ENCODE assay signal across 17 cellular contexts in the genomic region with DNA sequence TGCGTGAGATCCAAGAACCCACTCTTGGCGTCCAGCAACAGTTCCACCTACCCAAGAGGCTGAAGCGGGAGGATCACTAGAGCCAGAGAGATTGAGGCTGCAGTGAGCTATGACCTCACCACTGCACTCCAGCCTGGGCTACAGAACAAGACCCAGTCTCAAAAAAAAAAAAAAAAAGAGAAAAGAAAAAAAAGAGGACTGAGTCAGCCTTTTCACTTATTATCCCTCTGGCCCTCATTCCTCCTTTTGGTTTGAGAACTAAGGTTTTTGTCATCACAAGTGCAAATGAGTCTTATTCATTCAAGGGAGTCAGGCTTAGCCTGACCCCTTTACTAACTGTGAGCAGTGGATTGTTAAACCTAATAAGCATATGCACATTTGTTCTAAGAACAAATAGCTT. TPM values are rescaled to one million over a fixed set of nuclear protein-coding genes. Genes with fewer than 3 reads are reported as not detected.
A peak's percentile ranks its signal among the peaks of the same experiment; 100 is the strongest.
DNase-seq lines count a peak whose midpoint lies in the region; ATAC-seq, FAIRE-seq and TF ChIP-seq lines count a peak whose summit lies in the region.
"Had no signal": no experiment of that assay in that cellular context is flagged by ENCODE, and none has a peak within 500 bp of the region (broad histone marks: within the 10 kb centered on the region; RNA-seq: fewer than 3 reads in every experiment).

No MANE protein-coding gene starts in this region.

- no peak overlapping the region for H3K4me3 Mint-ChIP-seq in activated T-cell treated with anti-CD3 and anti-CD28 coated beads, Interleukin-2, amount 50 U/mL, for 72 hours
- no peak overlapping the region for H3K4me3 Mint-ChIP-seq in activated T-cell treated with anti-CD3 and anti-CD28 coated beads, Interleukin-2, amount 50 U/mL, for 24 hours
- no peak overlapping the region for H3K4me3 Mint-ChIP-seq in WTC11
- H3K4me3 Mint-ChIP-seq in activated CD4-positive, alpha-beta memory T cell treated with anti-CD3 and anti-CD28 coated beads, Interleukin-2, amount 10 ng/mL, durations not matched to agents 7 days and 5 days = no peak overlapping the region
- H3K4me3 Mint-ChIP-seq: activated B cell treated with CpG ODN at 0.5 μM for 24 hours; activated naive CD8-positive, alpha-beta T cell treated with anti-CD3 and anti-CD28 coated beads, Interleukin-2, amount 50 U/mL, for 24 hours had no signal

- no peak for FAIRE-seq in GM12891 (lab: Jason Lieb, UNC)
- FAIRE-seq: A549, kidney had no signal

- TF ChIP-seq EP300 in ovary (IDR thresholded peaks at IDR 0.05) = no peak

- H3K27me3 Mint-ChIP-seq in activated T-cell treated with anti-CD3 and anti-CD28 coated beads, Interleukin-2, amount 50 U/mL, for 72 hours (ENCODE audit: low read depth) = no peaks in the 10 kb centered on the region
- no peaks in the 10 kb centered on the region for H3K27me3 Mint-ChIP-seq in activated T-cell treated with anti-CD3 and anti-CD28 coated beads, Interleukin-2, amount 50 U/mL, for 24 hours
- no peaks in the 10 kb centered on the region; the same call in 1 of the 2 replicates for H3K27me3 Mint-ChIP-seq in WTC11 (ENCODE audit: low read depth)
- no peaks in the 10 kb centered on the region for H3K27me3 Mint-ChIP-seq in activated CD4-positive, alpha-beta memory T cell treated with anti-CD3 and anti-CD28 coated beads, Interleukin-2, amount 10 ng/mL, durations not matched to agents 7 days and 5 days
- H3K27me3 Mint-ChIP-seq: activated B cell treated with CpG ODN at 0.5 μM for 24 hours; activated naive CD8-positive, alpha-beta T cell treated with anti-CD3 and anti-CD28 coated beads, Interleukin-2, amount 50 U/mL, for 24 hours had no signal

- H3K27me3 ChIP-seq in ovary = no peaks in the 10 kb centered on the region

- CTCF ChIA-PET in WTC11 (lab: Charles Lee) = interaction anchor here (0.6 to 1.4 kb wide), 2 partner anchors 169 to 716 kb away, joined by 3 to 5 read pairs; no protein-coding TSS in a partner anchor
- CTCF ChIA-PET in activated CD4-positive, alpha-beta memory T cell treated with anti-CD3 and anti-CD28 coated beads, Interleukin-2, amount 10 ng/mL, durations not matched to agents 7 days and 5 days (lab: Charles Lee) = no interaction called here

- no peak overlapping the region for H3K27ac ChIP-seq in ovary
- H3K27ac ChIP-seq: A549, PC-9 had no signal

- 81 to 87% (median 87%) methylated on average over 3 of the region's 3 CpGs for WGBS in ovary, 3 donors

- peaks cover 32% of the 10 kb centered on the region for H3K4me1 Mint-ChIP-seq in activated T-cell treated with anti-CD3 and anti-CD28 coated beads, Interleukin-2, amount 50 U/mL, for 72 hours (ENCODE audit: low read depth)
- H3K4me1 Mint-ChIP-seq in activated T-cell treated with anti-CD3 and anti-CD28 coated beads, Interleukin-2, amount 50 U/mL, for 24 hours (ENCODE audit: low read depth) = peaks cover 16% of the 10 kb centered on the region
- H3K4me1 Mint-ChIP-seq in WTC11 = peaks cover 64% of the 10 kb centered on the region
- H3K4me1 Mint-ChIP-seq in activated CD4-positive, alpha-beta memory T cell treated with anti-CD3 and anti-CD28 coated beads, Interleukin-2, amount 10 ng/mL, durations not matched to agents 7 days and 5 days = no peaks in the 10 kb centered on the region
- H3K4me1 Mint-ChIP-seq: activated B cell treated with CpG ODN at 0.5 μM for 24 hours had no signal

- H3K27ac Mint-ChIP-seq in activated T-cell treated with anti-CD3 and anti-CD28 coated beads, Interleukin-2, amount 50 U/mL, for 72 hours = no peak overlapping the region
- no peak overlapping the region for H3K27ac Mint-ChIP-seq in activated T-cell treated with anti-CD3 and anti-CD28 coated beads, Interleukin-2, amount 50 U/mL, for 24 hours
- H3K27ac Mint-ChIP-seq in WTC11 = peak overlapping the region; percentile 98
- H3K27ac Mint-ChIP-seq in activated CD4-positive, alpha-beta memory T cell treated with anti-CD3 and anti-CD28 coated beads, Interleukin-2, amount 10 ng/mL, durations not matched to agents 7 days and 5 days = no peak overlapping the region
- H3K27ac Mint-ChIP-seq: activated B cell treated with CpG ODN at 0.5 μM for 24 hours; activated naive CD8-positive, alpha-beta T cell treated with anti-CD3 and anti-CD28 coated beads, Interleukin-2, amount 50 U/mL, for 24 hours had no signal

- TF ChIP-seq POLR2A in ovary (IDR thresholded peaks at IDR 0.05) = no peak
- TF ChIP-seq POLR2A in GM12891 (IDR thresholded peaks at IDR 0.05; ENCODE audit: low read depth, low read length) = no peak

- H3K4me3 ChIP-seq in ovary = no peak overlapping the region
- H3K4me3 ChIP-seq: A549, PC-9 had no signal

- POLR2A ChIA-PET in WTC11 (lab: Charles Lee) = interaction anchor here (0.6 to 1.0 kb wide), 6 partner anchors 10 to 887 kb away, joined by 3 to 7 read pairs (median 6); no protein-coding TSS in a partner anchor
- POLR2A ChIA-PET in activated CD4-positive, alpha-beta memory T cell treated with anti-CD3 and anti-CD28 coated beads, Interleukin-2, amount 10 ng/mL, durations not matched to agents 7 days and 5 days (lab: Charles Lee) = no interaction called here

- no peak for DNase-seq in activated T-cell treated with anti-CD3 and anti-CD28 coated beads, Interleukin-2, amount 50 U/mL, for 72 hours
- DNase-seq in activated T-cell treated with anti-CD3 and anti-CD28 coated beads, Interleukin-2, amount 50 U/mL, for 24 hours = no peak
- DNase-seq in WTC11 (ENCODE audit: low spot score) (no peak), foreskin melanocyte (peak; percentile 70), stromal cell of bone marrow (ENCODE audit: low read depth) (peak; percentile 72), ovary (no peak), GM12891 (ENCODE audit: insufficient read length, low spot score) (no peak)
- no peak for DNase-seq in activated CD4-positive, alpha-beta memory T cell treated with anti-CD3 and anti-CD28 coated beads, Interleukin-2, amount 10 ng/mL, durations not matched to agents 7 days and 5 days
- DNase-seq: activated B cell treated with CpG ODN at 0.5 μM for 24 hours; activated naive CD8-positive, alpha-beta T cell treated with anti-CD3 and anti-CD28 coated beads, Interleukin-2, amount 50 U/mL, for 24 hours; Calu3; kidney; NCI-H1417; NCI-H446; PC-9; stimulated activated CD4-positive, alpha-beta T cell treated with anti-CD3 and anti-CD28 coated beads, Interleukin-15, amount 100 ng/mL, for 24 hours had no signal

- intact Hi-C loops in ovary (cut with DNase I) = no loop called here

- H3K36me3 ChIP-seq in ovary = no peaks in the 10 kb centered on the region

- no peaks in the 10 kb centered on the region for H3K9me3 ChIP-seq in ovary
- H3K9me3 ChIP-seq: A549 had no signal

- H3K9me3 Mint-ChIP-seq in activated T-cell treated with anti-CD3 and anti-CD28 coated beads, Interleukin-2, amount 50 U/mL, for 72 hours = peaks cover 0 to 4% of the 10 kb centered on the region in 2 donors
- H3K9me3 Mint-ChIP-seq in activated T-cell treated with anti-CD3 and anti-CD28 coated beads, Interleukin-2, amount 50 U/mL, for 24 hours = no peaks in the 10 kb centered on the region
- H3K9me3 Mint-ChIP-seq in WTC11 = peaks cover 3% of the 10 kb centered on the region; the same call in 1 of the 2 replicates
- peaks cover 4% of the 10 kb centered on the region for H3K9me3 Mint-ChIP-seq in activated CD4-positive, alpha-beta memory T cell treated with anti-CD3 and anti-CD28 coated beads, Interleukin-2, amount 10 ng/mL, durations not matched to agents 7 days and 5 days
- H3K9me3 Mint-ChIP-seq: activated B cell treated with CpG ODN at 0.5 μM for 24 hours; activated naive CD8-positive, alpha-beta T cell treated with anti-CD3 and anti-CD28 coated beads, Interleukin-2, amount 50 U/mL, for 24 hours had no signal

- H3K4me1 ChIP-seq in ovary (ENCODE audit: insufficient read depth) = no peaks in the 10 kb centered on the region
- H3K4me1 ChIP-seq: A549 had no signal

- no peak for TF ChIP-seq CTCF in WTC11 (IDR thresholded peaks at IDR 0.05)
- TF ChIP-seq CTCF in ovary (IDR thresholded peaks at IDR 0.05) = no peak

- no peaks in the 10 kb centered on the region for H3K36me3 Mint-ChIP-seq in activated T-cell treated with anti-CD3 and anti-CD28 coated beads, Interleukin-2, amount 50 U/mL, for 72 hours (ENCODE audit: insufficient read depth in 2 of 2)
- H3K36me3 Mint-ChIP-seq in activated T-cell treated with anti-CD3 and anti-CD28 coated beads, Interleukin-2, amount 50 U/mL, for 24 hours (ENCODE audit: low read depth) = no peaks in the 10 kb centered on the region
- H3K36me3 Mint-ChIP-seq in WTC11 = no peaks in the 10 kb centered on the region
- H3K36me3 Mint-ChIP-seq in activated CD4-positive, alpha-beta memory T cell treated with anti-CD3 and anti-CD28 coated beads, Interleukin-2, amount 10 ng/mL, durations not matched to agents 7 days and 5 days (ENCODE audit: low read depth) = no peaks in the 10 kb centered on the region

- ATAC-seq in activated T-cell treated with anti-CD3 and anti-CD28 coated beads, Interleukin-2, amount 50 U/mL, for 72 hours (replicated peaks in 1 of 2) = peak; percentile 19 to 20
- peak; percentile 84 for ATAC-seq in WTC11
- ATAC-seq: A549; activated naive CD8-positive, alpha-beta T cell treated with anti-CD3 and anti-CD28 coated beads, Interleukin-2, amount 50 U/mL, for 24 hours had no signal

TF ChIP-seq in WTC11, 78 proteins besides CTCF, POLR2A, EP300 and RAD21:
- TF ChIP-seq CREM (CRISPR knock-in tag; IDR thresholded peaks at IDR 0.05) = no peak
- TF ChIP-seq, protein P1, sequence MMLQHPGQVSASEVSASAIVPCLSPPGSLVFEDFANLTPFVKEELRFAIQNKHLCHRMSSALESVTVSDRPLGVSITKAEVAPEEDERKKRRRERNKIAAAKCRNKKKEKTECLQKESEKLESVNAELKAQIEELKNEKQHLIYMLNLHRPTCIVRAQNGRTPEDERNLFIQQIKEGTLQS (CRISPR knock-in tag; conservative IDR thresholded peaks at IDR 0.05) = no peak
- peak; percentile 85 for TF ChIP-seq ZNF121 (CRISPR knock-in tag; IDR thresholded peaks at IDR 0.05)
- 0 out of 2 replicates have a peak, but pooled peaks have one; percentile 12 for TF ChIP-seq TEAD1 (CRISPR knock-in tag; IDR thresholded peaks at IDR 0.05)

TF ChIP-seq in GM12891, 5 proteins besides CTCF, POLR2A, EP300 and RAD21:
- TF ChIP-seq SPI1 (IDR thresholded peaks at IDR 0.05; ENCODE audit: low read depth, low read length) (no peak), POU2F2 (IDR thresholded peaks at IDR 0.05; ENCODE audit: low read depth, low read length) (no peak)

RNA-seq across cellular contexts. Expression of gene JARID2, which starts 37.9 kb away (rescaled TPM):
- total RNA-seq in activated T-cell treated with anti-CD3 and anti-CD28 coated beads, Interleukin-2, amount 50 U/mL, for 72 hours = 10 to 100 TPM; 37.9 to 53.0 TPM
- total RNA-seq in WTC11 (2021) = 166 to 180 TPM (median 167 TPM) in 3 replicates
- total RNA-seq in ovary = 10 to 100 TPM in 2 of 7 donors, 1 to 10 TPM in 5; 6.1 to 17.4 (median 8.7) TPM
- polyA plus RNA-seq in ovary = 1 to 10 TPM; 4.5 to 6.9 TPM
- 10.5 TPM for polyA plus RNA-seq in GM12891 (2012; ENCODE audit: low read depth, missing spikeins)
- total RNA-seq in activated CD4-positive, alpha-beta memory T cell treated with anti-CD3 and anti-CD28 coated beads, Interleukin-2, amount 10 ng/mL, durations not matched to agents 7 days and 5 days = 10 to 100 TPM; 28.4 to 29.7 TPM

Comparison
In these comparisons a context has a peak if more than half of its experiments do, and no peak if none do; other contexts are left out.
1. DNase-seq: peak in foreskin melanocyte (single experiment) and stromal cell of bone marrow (single experiment); none in activated T-cell treated with anti-CD3 and anti-CD28 coated beads, Interleukin-2, amount 50 U/mL, for 72 hours (0 of 2), activated T-cell treated with anti-CD3 and anti-CD28 coated beads, Interleukin-2, amount 50 U/mL, for 24 hours (single experiment), WTC11 (single experiment), ovary (0 of 5), GM12891 (single experiment) and activated CD4-positive, alpha-beta memory T cell treated with anti-CD3 and anti-CD28 coated beads, Interleukin-2, amount 10 ng/mL, durations not matched to agents 7 days and 5 days (single experiment).